ENCODE assay signal across 9 cellular contexts in the genomic region with DNA sequence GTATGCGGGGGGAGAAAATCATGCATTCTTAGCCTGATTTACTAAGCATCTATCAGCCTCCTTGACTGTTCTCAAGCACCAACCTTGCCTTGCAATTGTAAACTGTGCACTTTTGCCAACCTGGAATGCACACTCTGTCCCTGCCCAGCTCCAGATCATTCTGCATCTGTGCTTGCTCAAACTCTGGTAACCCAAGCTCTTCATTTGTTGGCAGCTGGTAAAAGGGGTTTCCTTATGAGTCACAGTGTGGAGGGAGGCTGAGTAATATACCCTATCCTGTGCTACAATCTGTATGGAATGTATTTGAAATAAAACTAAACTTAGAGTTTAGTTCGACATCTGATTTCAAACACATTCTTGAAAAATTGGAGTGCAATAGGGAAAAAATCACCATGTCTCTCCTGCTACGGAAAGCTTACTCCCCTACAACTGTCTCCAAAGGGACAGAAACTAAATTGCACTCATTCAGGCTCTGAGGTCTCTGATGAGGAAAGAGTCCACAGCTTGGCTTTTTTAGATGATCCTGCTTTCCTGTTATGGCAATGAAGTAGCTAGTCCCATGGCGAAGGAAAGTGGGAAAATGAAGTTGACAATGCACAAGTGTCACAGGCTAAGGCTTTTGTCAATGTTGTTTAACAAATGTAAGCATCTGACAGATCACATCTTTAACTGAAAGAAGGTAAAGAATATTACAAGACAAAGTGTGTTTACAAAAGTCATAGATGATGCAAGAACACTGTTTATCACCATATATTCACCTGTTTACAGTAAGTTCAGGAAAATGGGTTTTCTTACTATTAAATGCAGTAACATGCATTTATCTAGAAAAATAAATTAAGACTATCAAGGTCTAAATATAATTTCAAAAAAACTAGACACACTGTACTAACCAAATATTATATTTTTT.
DNase-seq lines count a peak whose midpoint lies in the region; FAIRE-seq and TF ChIP-seq lines count a peak whose summit lies in the region.
"Had no signal": no experiment of that assay in that cellular context is flagged by ENCODE, and none has a peak within 500 bp of the region (broad histone marks: within the 10 kb centered on the region; RNA-seq: fewer than 3 reads in every experiment).

No MANE protein-coding gene starts in this region.

- POLR2A ChIA-PET in BJ (lab: Charles Lee) = interaction anchor here (0.8 to 1.3 kb wide), 4 partner anchors 151 to 254 kb away, joined by 3 to 5 read pairs (median 4); no protein-coding TSS in a partner anchor
- POLR2A ChIA-PET in H1 (lab: Charles Lee; ENCODE audit: partially characterized antibody) = interaction anchor here (0.6 to 0.7 kb wide), 2 partner anchors 69 to 1522 kb away, joined by 3 read pairs; no protein-coding TSS in a partner anchor

- no peaks in the 10 kb centered on the region for H3K9me3 Mint-ChIP-seq in neural progenitor cell

- no peaks in the 10 kb centered on the region for H3K27me3 Mint-ChIP-seq in neural progenitor cell (ENCODE audit: insufficient read depth, low read depth)

- FAIRE-seq in H1 (lab: Jason Lieb, UNC) = no peak

- H4K91ac ChIP-seq in H1 (replicated peaks; ENCODE audit: insufficient read length, low read length) = no peak overlapping the region

- H3K9ac ChIP-seq in H1 (replicated peaks in 1 of 4; ENCODE audit: extremely low read depth in 1 of 4, low read depth in 3 of 4, low read length in 3 of 4) (no peak overlapping the region), neural progenitor cell (no peak overlapping the region)

- no peak overlapping the region for H3K56ac ChIP-seq in H1 (replicated peaks; ENCODE audit: insufficient read length, low read depth, low read length)

- TF ChIP-seq EP300 in H1 (IDR thresholded peaks at IDR 0.05; ENCODE audit: borderline replicate concordance in 1 of 2, low read depth in 2 of 2, low read length in 2 of 2) = no peak

- peak overlapping the region; percentile 14 for H3K4me3 ChIP-seq in BJ (ENCODE audit: low read depth, low read length)
- H3K4me3 ChIP-seq in H1 (ENCODE audit: extremely low read depth in 1 of 4, insufficient read depth in 2 of 4, low read depth in 3 of 4, low read length in 4 of 4) = no peak overlapping the region
- no peak overlapping the region for H3K4me3 ChIP-seq in neural progenitor cell

- H3K36me3 ChIP-seq in BJ (ENCODE audit: control insufficient read depth, insufficient read depth, low read length) = no peaks in the 10 kb centered on the region
- no peaks in the 10 kb centered on the region for H3K36me3 ChIP-seq in H1 (ENCODE audit: control insufficient read depth in 2 of 4, insufficient read depth in 4 of 4, low read length in 3 of 4)
- H3K36me3 ChIP-seq in neural progenitor cell = no peaks in the 10 kb centered on the region

- TF ChIP-seq CTCF in BJ (IDR thresholded peaks at IDR 0.05; ENCODE audit: insufficient read depth, low read depth, low read length) (no peak), H1 (IDR thresholded peaks at IDR 0.05; ENCODE audit: control extremely low read depth in 1 of 3, insufficient read depth in 1 of 3, low read depth in 1 of 3, low read length in 3 of 3) (no peak), neural progenitor cell (IDR thresholded peaks at IDR 0.05) (no peak)

- no peak overlapping the region for H3K27ac ChIP-seq in H1 (ENCODE audit: low read depth, low read length)
- H3K27ac ChIP-seq in neural progenitor cell = no peak overlapping the region

- H2BK120ac ChIP-seq in H1 (replicated peaks; ENCODE audit: low read depth, low read length) = no peak overlapping the region

- H3F3A ChIP-seq in neural progenitor cell (ENCODE audit: low read depth) = no peaks in the 10 kb centered on the region

- in situ Hi-C loops in KBM-7 (cut with MboI; ENCODE audit: low pct_unique_long_range_greater_than_20kb, low sequenced_read_pairs) = loop anchor here (25.0 kb wide), 2 partner anchors 290 to 515 kb away; no protein-coding TSS in a partner anchor

- no peak overlapping the region for H3K27ac Mint-ChIP-seq in neural progenitor cell

- H2BK20ac ChIP-seq in H1 (ENCODE audit: low read length) = no peak overlapping the region

- no peaks in the 10 kb centered on the region for H3K4me1 Mint-ChIP-seq in neural progenitor cell

- no peak overlapping the region for H4K5ac ChIP-seq in H1 (ENCODE audit: insufficient read length, low read depth, low read length)

- H3K14ac ChIP-seq in H1 (ENCODE audit: insufficient read length) = no peak overlapping the region

- TF ChIP-seq POLR2A in H1 (IDR thresholded peaks at IDR 0.05; ENCODE audit: control extremely low read depth in 1 of 2, low read depth in 2 of 2, low read length in 2 of 2) = no peak

- H2BK15ac ChIP-seq in H1 (ENCODE audit: low read length) = no peak overlapping the region

- H4K8ac ChIP-seq in H1 (ENCODE audit: extremely low read depth, insufficient read depth, low read length) = no peak overlapping the region

- no peaks in the 10 kb centered on the region for H4K20me1 ChIP-seq in H1 (replicated peaks in 1 of 2; ENCODE audit: control insufficient read depth in 1 of 2, insufficient read depth in 2 of 2, low read length in 2 of 2)
- no peaks in the 10 kb centered on the region for H4K20me1 ChIP-seq in neural progenitor cell (ENCODE audit: low read depth)

- no peak overlapping the region for H3K4me3 Mint-ChIP-seq in neural progenitor cell

- H3K79me1 ChIP-seq in H1 (ENCODE audit: low read depth, low read length) = no peaks in the 10 kb centered on the region

- H3K18ac ChIP-seq in H1 (ENCODE audit: extremely low read depth, low read length) = no peak overlapping the region

- H3K27me3 ChIP-seq in BJ (ENCODE audit: control insufficient read depth, insufficient read depth, low read length) (no peaks in the 10 kb centered on the region), H1 (replicated peaks in 1 of 4; ENCODE audit: control insufficient read depth in 3 of 4, extremely low read depth in 1 of 4, insufficient read depth in 3 of 4, low read length in 3 of 4) (no peaks in the 10 kb centered on the region), neural progenitor cell (no peaks in the 10 kb centered on the region)

- DNase-seq in BJ (ENCODE audit: low read depth) (peak; percentile 85), HT1080 (ENCODE audit: low read depth) (peak; percentile 97), H1 (ENCODE audit: low read depth in 1 of 2, low spot score in 2 of 2) (no peak), neural progenitor cell (ENCODE audit: low spot score) (no peak), OCI-M1 (lab: John Stamatoyannopoulos, UW) (no peak), KBM-7 (no peak), AML-193 (lab: John Stamatoyannopoulos, UW) (no peak)
- no peak for DNase-seq in activated CD4-positive, CD25-positive, alpha-beta regulatory T cell (lab: John Stamatoyannopoulos, UW)
- DNase-seq: activated CD8-positive, alpha-beta memory T cell treated with anti-CD3 and anti-CD28 coated beads, Interleukin-2, amount 50 U/mL, for 48 hours had no signal

- 78% methylated on average over 4 of the region's 4 CpGs; no CpG with 5 or more reads in 1 of the 2 experiments for WGBS in H1 (ENCODE audit: extremely low coverage in 1 of 2, insufficient coverage in 1 of 2, insufficient read length in 1 of 2, insufficient replicate concordance in 2 of 2, low coverage in 1 of 2, low lambda C conversion rate in 2 of 2, missing lambda C conversion rate in 1 of 2), 2 experiments

- no peak overlapping the region for H3K4ac ChIP-seq in H1 (replicated peaks; ENCODE audit: insufficient read length, low read depth, low read length)

- no peaks in the 10 kb centered on the region for H3K79me2 ChIP-seq in H1 (ENCODE audit: control insufficient read depth in 1 of 2, insufficient read depth in 2 of 2, low read length in 2 of 2)
- no peaks in the 10 kb centered on the region for H3K79me2 ChIP-seq in neural progenitor cell (ENCODE audit: low read depth)

- H2BK5ac ChIP-seq in H1 (ENCODE audit: low read depth, low read length) = no peak overlapping the region

- H3K4me1 ChIP-seq in H1 (replicated peaks in 1 of 4; ENCODE audit: control insufficient read depth in 3 of 4, insufficient read depth in 4 of 4, low read length in 3 of 4) = peaks cover 0 to 9% (median 3%) of the 10 kb centered on the region in 4 experiments; a peak in 2 of 7 replicates
- H3K4me1 ChIP-seq in neural progenitor cell = no peaks in the 10 kb centered on the region

- H3K23ac ChIP-seq in H1 (ENCODE audit: insufficient read length) = no peak overlapping the region

- no peaks in the 10 kb centered on the region for H3K9me3 ChIP-seq in H1 (ENCODE audit: insufficient read depth in 2 of 2, low read depth in 1 of 2, low read length in 1 of 2)
- H3K9me3 ChIP-seq in neural progenitor cell (ENCODE audit: low read depth) = no peaks in the 10 kb centered on the region

- H2BK12ac ChIP-seq in H1 (ENCODE audit: low read depth, low read length) = peak overlapping the region; percentile 40; the same call in 1 of the 2 replicates

- CTCF ChIA-PET in BJ (lab: Yijun Ruan, JAX) = interaction anchor here (1.0 to 3.2 kb wide), 5 partner anchors 13 to 319 kb away, joined by 4 to 15 read pairs (median 10); no protein-coding TSS in a partner anchor
- CTCF ChIA-PET in H1 (lab: Charles Lee; ENCODE audit: partially characterized antibody) = interaction anchor here (0.5 to 3.5 kb wide), 9 partner anchors 14 to 541 kb away, joined by 3 to 22 read pairs (median 3); no protein-coding TSS in a partner anchor

- no peak for TF ChIP-seq RAD21 in H1 (IDR thresholded peaks at IDR 0.05 in 1 of 2, conservative IDR thresholded peaks at IDR 0.05 in 1 of 2; ENCODE audit: low read depth in 2 of 2, low read length in 2 of 2)

- H2AK5ac ChIP-seq in H1 (ENCODE audit: low read depth, low read length) = no peak overlapping the region

- no peaks in the 10 kb centered on the region; the same call in 1 of the 2 replicates for H3K23me2 ChIP-seq in H1 (ENCODE audit: low read depth, low read length)

- H3K4me2 ChIP-seq in H1 (ENCODE audit: insufficient read depth in 1 of 2, low read depth in 2 of 2, low read length in 2 of 2) = no peak overlapping the region
- no peak overlapping the region for H3K4me2 ChIP-seq in neural progenitor cell

- H2AFZ ChIP-seq in H1 (ENCODE audit: low read length) (peak overlapping the region; percentile 42; the same call in 1 of the 2 replicates), neural progenitor cell (replicated peaks) (peak overlapping the region; percentile 18)

- no peaks in the 10 kb centered on the region for H3K36me3 Mint-ChIP-seq in neural progenitor cell

TF ChIP-seq in H1, 55 proteins besides CTCF, POLR2A, EP300 and RAD21 (continues in another document):
- TF ChIP-seq SP4 (IDR thresholded peaks at IDR 0.05; ENCODE audit: low read length) (no peak), GABPA (IDR thresholded peaks at IDR 0.05; ENCODE audit: borderline replicate concordance, insufficient read depth, low read length) (no peak), JUN (IDR thresholded peaks at IDR 0.05; ENCODE audit: low read depth, low read length) (no peak), TAF1 (IDR thresholded peaks at IDR 0.05; ENCODE audit: low read depth, low read length) (no peak), KDM5A (IDR thresholded peaks at IDR 0.05; ENCODE audit: low read length) (no peak)

Comparison
In these comparisons a context has a peak if more than half of its experiments do, and no peak if none do; other contexts are left out.
1. DNase-seq: peak in BJ (single experiment) and HT1080 (single experiment); none in H1 (0 of 2), neural progenitor cell (single experiment), OCI-M1 (single experiment), KBM-7 (single experiment), AML-193 (0 of 2) and activated CD4-positive, CD25-positive, alpha-beta regulatory T cell (0 of 4).